In the genomic region with DNA sequence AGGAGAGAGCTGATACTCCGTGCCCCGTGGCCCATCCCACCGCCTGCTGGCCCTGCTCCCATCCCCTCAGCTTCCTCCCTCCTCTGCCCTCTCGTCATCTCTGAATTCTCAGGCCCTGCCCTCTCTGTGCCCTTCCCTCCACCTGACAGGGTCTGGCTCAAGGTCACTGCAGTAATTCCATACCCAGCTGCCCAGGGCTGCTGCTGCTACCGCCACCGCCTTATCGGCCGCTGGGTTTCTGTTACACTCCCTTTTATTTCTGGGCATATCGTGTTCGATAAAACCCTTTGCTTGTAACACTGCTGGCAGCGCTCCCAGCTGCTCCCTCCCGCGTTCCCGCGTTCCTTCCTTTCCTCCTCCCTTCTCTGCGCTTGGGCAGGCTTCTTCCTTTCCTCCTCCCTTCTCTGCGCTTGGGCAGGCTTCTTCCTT, we compare ENCODE assay signal across 9 cellular contexts. TPM values are rescaled to one million over a fixed set of nuclear protein-coding genes. Genes with fewer than 3 reads are reported as not detected.
A peak's percentile ranks its signal among the peaks of the same experiment; 100 is the strongest.
DNase-seq lines count a peak whose midpoint lies in the region; ATAC-seq and TF ChIP-seq lines count a peak whose summit lies in the region.
"Had no signal": no experiment of that assay in that cellular context is flagged by ENCODE, and none has a peak within 500 bp of the region (broad histone marks: within the 10 kb centered on the region; RNA-seq: fewer than 3 reads in every experiment).

No MANE protein-coding gene starts in this region.

- TF ChIP-seq POLR2A in adrenal gland (IDR thresholded peaks at IDR 0.05) = no peak

- H3K27me3 ChIP-seq in adrenal gland = no peaks in the 10 kb centered on the region

- peaks cover 33% of the 10 kb centered on the region for H3K4me1 Mint-ChIP-seq in type B pancreatic cell (ENCODE audit: unreplicated experiment)

- H3K36me3 Mint-ChIP-seq in type B pancreatic cell = no peaks in the 10 kb centered on the region

- TF ChIP-seq CTCF in adrenal gland (IDR thresholded peaks at IDR 0.05) (no peak), type B pancreatic cell (conservative IDR thresholded peaks at IDR 0.05) (no peak)

- H3K27ac ChIP-seq in adrenal gland = peak overlapping the region; percentile 45 to 89 (median 84)
- H3K27ac ChIP-seq: neutrophil had no signal

- H3K4me1 ChIP-seq in adrenal gland (replicated peaks in 1 of 2) = peaks cover 35 to 38% of the 10 kb centered on the region in 2 donors

- peaks cover 16% of the 10 kb centered on the region for H3K27me3 Mint-ChIP-seq in type B pancreatic cell

- H3K4me3 ChIP-seq in adrenal gland = peak overlapping the region in 1 of 4 donors; percentile 47

- no peak for ATAC-seq in HG02759 (IDR thresholded peaks at IDR 0.05; ENCODE audit: unreplicated experiment)

- H3K36me3 ChIP-seq in adrenal gland (replicated peaks in 1 of 2) = no peaks in the 10 kb centered on the region
- H3K36me3 ChIP-seq: neutrophil had no signal

- peak overlapping the region; percentile 73 for H3K27ac Mint-ChIP-seq in type B pancreatic cell

- intact Hi-C loops in adrenal gland (cut with DNase I) = no loop called here

- 0 to 1% (median 1%) methylated on average over 17 of the region's 17 CpGs for WGBS in adrenal gland, 4 donors

- DNase-seq in NCI-H2227 treated with DMSO at 0.1 percent for 48 hours (lab: John Stamatoyannopoulos, UW) (peak; percentile 23), NCI-H2227 (lab: John Stamatoyannopoulos, UW; ENCODE audit: unreplicated experiment) (no peak), adrenal gland (peak; percentile 76 to 92 (median 89)), iris pigment epithelial cell (ENCODE audit: low read depth) (peak; percentile 28), type B pancreatic cell (ENCODE audit: extremely low spot score, unreplicated experiment) (no peak), SKM-1 treated with dmso at 0.1 percent for 144 hours (lab: John Stamatoyannopoulos, UW; ENCODE audit: unreplicated experiment) (no peak)
- no peak for DNase-seq in stimulated activated CD4-positive, alpha-beta T cell treated with anti-CD3 and anti-CD28 coated beads, Interleukin-2, amount 100 ng/mL, for 24 hours

- H3K9me3 ChIP-seq in adrenal gland (replicated peaks in 1 of 3) = no peaks in the 10 kb centered on the region
- H3K9me3 ChIP-seq: neutrophil had no signal

- peak overlapping the region; percentile 90 for H3K4me3 Mint-ChIP-seq in type B pancreatic cell

- no peaks in the 10 kb centered on the region for H3K9me3 Mint-ChIP-seq in type B pancreatic cell

RNA-seq across cellular contexts. Expression of a gene that starts 1.2 kb away (rescaled TPM):
- total RNA-seq in adrenal gland (10 to 100 TPM in 7 of 8 donors, 1 to 10 TPM in 1; 1.7 to 96.1 (median 38.2) TPM), type B pancreatic cell (ENCODE audit: low replicate concordance) (41.7 and 72.1 TPM in 2 replicates)
- 10 to 100 TPM in 2 of 3 donors, 1 to 10 TPM in 1; 1.2 to 32.3 (median 10.5) TPM for polyA plus RNA-seq in adrenal gland

RNA-seq across cellular contexts. Expression of a gene that starts 13.2 kb away (rescaled TPM):
- 100 to 1,000 TPM in 7 of 8 donors, 10 to 100 TPM in 1; 78.9 to 205 (median 169) TPM for total RNA-seq in adrenal gland
- polyA plus RNA-seq in adrenal gland = 100 to 1,000 TPM in 2 of 3 donors, 10 to 100 TPM in 1; 12.7 to 246 (median 150) TPM
- total RNA-seq in type B pancreatic cell (ENCODE audit: low replicate concordance) = 40.3 and 51.3 TPM in 2 replicates

RNA-seq across cellular contexts. Expression of a gene that starts 25.5 kb away (rescaled TPM):
- total RNA-seq in adrenal gland (1 to 10 TPM in 6 of 8 donors, under 1 TPM in 1, not detected in 1; 0.12 to 8.9 (median 2.3) TPM), type B pancreatic cell (ENCODE audit: low replicate concordance) (0.88 and 4.1 TPM in 2 replicates)
- polyA plus RNA-seq in adrenal gland = 1 to 10 TPM in 2 of 3 donors, under 1 TPM in 1; 0.27 to 4.4 (median 2.2) TPM

RNA-seq across cellular contexts. Expression of a gene that starts 26.8 kb away (rescaled TPM):
- total RNA-seq in adrenal gland = under 1 TPM in 7 of 8 donors, not detected in 1; 0.06 to 0.72 (median 0.14) TPM
- polyA plus RNA-seq in adrenal gland = under 1 TPM; 0.05 to 0.24 (median 0.07) TPM
- 1.9 and 27.8 TPM in 2 replicates for total RNA-seq in type B pancreatic cell (ENCODE audit: low replicate concordance)

RNA-seq across cellular contexts. Expression of a gene that starts 55.1 kb away (rescaled TPM):
- total RNA-seq in adrenal gland = 10 to 100 TPM; 28.4 to 77.3 (median 51.8) TPM
- polyA plus RNA-seq in adrenal gland = 10 to 100 TPM; 31.6 to 69.0 (median 60.5) TPM
- 26.6 and 40.7 TPM in 2 replicates for total RNA-seq in type B pancreatic cell (ENCODE audit: low replicate concordance)

Comparison
In these comparisons a context has a peak if more than half of its experiments do, and no peak if none do; other contexts are left out.
1. DNase-seq: peak in NCI-H2227 treated with DMSO at 0.1 percent for 48 hours (single experiment), adrenal gland (7 of 7) and iris pigment epithelial cell (single experiment); none in NCI-H2227 (single experiment), type B pancreatic cell (single experiment), SKM-1 treated with dmso at 0.1 percent for 144 hours (single experiment) and stimulated activated CD4-positive, alpha-beta T cell treated with anti-CD3 and anti-CD28 coated beads, Interleukin-2, amount 100 ng/mL, for 24 hours (0 of 2).